In the genomic region with DNA sequence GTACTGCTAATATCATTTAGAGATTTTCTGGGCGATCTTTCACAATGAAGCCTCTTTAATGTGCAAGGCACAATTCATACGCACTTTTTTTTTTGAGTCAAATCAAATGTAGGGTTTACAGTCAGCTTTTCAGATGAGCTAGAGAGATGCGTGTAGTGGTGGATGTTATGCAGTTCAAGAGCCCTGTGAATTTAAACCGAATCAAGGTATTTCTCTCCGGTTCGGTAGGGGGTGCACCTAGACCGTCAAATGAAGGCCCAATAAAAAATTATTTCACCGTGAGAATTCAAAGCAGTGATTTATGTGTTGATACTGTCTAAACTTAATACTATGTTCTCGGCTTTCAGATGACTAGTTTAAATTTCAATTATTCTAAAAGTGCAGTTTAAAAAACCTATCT, we compare ENCODE assay signal across 8 cellular contexts. TPM values are rescaled to one million over a fixed set of nuclear protein-coding genes. Genes with fewer than 3 reads are reported as not detected.
DNase-seq lines count a peak whose midpoint lies in the region; ATAC-seq, FAIRE-seq and TF ChIP-seq lines count a peak whose summit lies in the region.

No MANE protein-coding gene starts in this region.

- H3K4me3 ChIP-seq in A549: peak overlapping the region; percentile 31; the same call in 1 of the 3 replicates
- H3K4me3 ChIP-seq in ascending aorta: no peak overlapping the region

- POLR2A ChIA-PET in A549 (lab: Yijun Ruan, JAX): no interaction called here

- H3K4me2 ChIP-seq in A549: peak overlapping the region; percentile 76; the same call in 2 of the 3 replicates

- CTCF ChIA-PET in A549 (lab: Yijun Ruan, JAX): interaction anchor here (0.6 to 2.0 kb wide), 17 partner anchors 9 to 1519 kb away, joined by 3 to 8 read pairs (median 4); a partner anchor contains a TSS

- no peak for TF ChIP-seq POLR2A in A549 (IDR thresholded peaks at IDR 0.05; ENCODE audit: low read length)

- ATAC-seq in A549: peak; percentile 86 to 90

- no peaks in the 10 kb centered on the region for H3K36me3 ChIP-seq in ascending aorta

- H3K4me1 ChIP-seq in A549 (peaks cover 6% of the 10 kb centered on the region; the same call in 1 of the 3 replicates), ascending aorta (peaks cover 0 to 5% of the 10 kb centered on the region in 2 donors)

- intact Hi-C loops in ascending aorta (cut with DNase I): no loop called here

- no peak for FAIRE-seq in A549 (lab: Jason Lieb, UNC)
- no peak for FAIRE-seq in urothelium cell line (lab: Jason Lieb, UNC)

- TF ChIP-seq RAD21 in A549 (conservative IDR thresholded peaks at IDR 0.05 in 1 of 2, IDR thresholded peaks at IDR 0.05 in 1 of 2): peak; percentile 79 to 80

- DNase-seq in A549 (ENCODE audit: low read depth in 1 of 2, low spot score in 1 of 2): peak; percentile 14 to 48
- DNase-seq in GM20000 (ENCODE audit: low spot score): peak; percentile 41
- peak; percentile 11 to 53 for DNase-seq in NCI-H526 (lab: John Stamatoyannopoulos, UW)
- DNase-seq in fibroblast of peridontal ligament (ENCODE audit: extremely low read depth): peak; percentile 5
- DNase-seq in urothelium cell line (ENCODE audit: low spot score): peak; percentile 53
- no peak for DNase-seq in mesenteric fat pad (ENCODE audit: low spot score)
- DNase-seq in activated CD8-positive, alpha-beta memory T cell treated with anti-CD3 and anti-CD28 coated beads for 24 hours: no peak
- no peak for DNase-seq in ascending aorta (ENCODE audit: low spot score in 2 of 2)

- H3K9me3 ChIP-seq in A549 (no peaks in the 10 kb centered on the region), ascending aorta (no peaks in the 10 kb centered on the region)

- TF ChIP-seq CTCF in A549 (IDR thresholded peaks at IDR 0.05) (peak; percentile 62), GM20000 (IDR thresholded peaks at IDR 0.05; ENCODE audit: extremely low read depth, missing control alignments) (no peak), ascending aorta (IDR thresholded peaks at IDR 0.05) (no peak)

- no peak for TF ChIP-seq EP300 in A549 (IDR thresholded peaks at IDR 0.05)

- no peaks in the 10 kb centered on the region for H3K27me3 ChIP-seq in ascending aorta

- 3% methylated on average over 9 of the region's 9 CpGs for WGBS in A549 (ENCODE audit: missing lambda C conversion rate)

- H3K27ac ChIP-seq in A549 (no peak overlapping the region), ascending aorta (no peak overlapping the region)

TF ChIP-seq in A549, 52 proteins besides CTCF, POLR2A, EP300 and RAD21:
- TF ChIP-seq EHF (CRISPR knock-in tag; IDR thresholded peaks at IDR 0.05): no peak
- peak; percentile 57 for TF ChIP-seq SMC3 (IDR thresholded peaks at IDR 0.05)
- TF ChIP-seq, protein P1, sequence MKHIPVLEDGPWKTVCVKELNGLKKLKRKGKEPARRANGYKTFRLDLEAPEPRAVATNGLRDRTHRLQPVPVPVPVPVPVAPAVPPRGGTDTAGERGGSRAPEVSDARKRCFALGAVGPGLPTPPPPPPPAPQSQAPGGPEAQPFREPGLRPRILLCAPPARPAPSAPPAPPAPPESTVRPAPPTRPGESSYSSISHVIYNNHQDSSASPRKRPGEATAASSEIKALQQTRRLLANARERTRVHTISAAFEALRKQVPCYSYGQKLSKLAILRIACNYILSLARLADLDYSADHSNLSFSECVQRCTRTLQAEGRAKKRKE (CRISPR knock-in tag; IDR thresholded peaks at IDR 0.05; ENCODE audit: low read depth): no peak
- TF ChIP-seq CBX8 (IDR thresholded peaks at IDR 0.05): 0 out of 2 replicates have a peak, but pooled peaks have one; percentile 41
- no peak for TF ChIP-seq EHMT2 (IDR thresholded peaks at IDR 0.05; ENCODE audit: low read depth)
- TF ChIP-seq, protein P2, sequence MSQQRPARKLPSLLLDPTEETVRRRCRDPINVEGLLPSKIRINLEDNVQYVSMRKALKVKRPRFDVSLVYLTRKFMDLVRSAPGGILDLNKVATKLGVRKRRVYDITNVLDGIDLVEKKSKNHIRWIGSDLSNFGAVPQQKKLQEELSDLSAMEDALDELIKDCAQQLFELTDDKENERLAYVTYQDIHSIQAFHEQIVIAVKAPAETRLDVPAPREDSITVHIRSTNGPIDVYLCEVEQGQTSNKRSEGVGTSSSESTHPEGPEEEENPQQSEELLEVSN (IDR thresholded peaks at IDR 0.05; ENCODE audit: borderline replicate concordance, low read depth): no peak
- TF ChIP-seq, protein P3, sequence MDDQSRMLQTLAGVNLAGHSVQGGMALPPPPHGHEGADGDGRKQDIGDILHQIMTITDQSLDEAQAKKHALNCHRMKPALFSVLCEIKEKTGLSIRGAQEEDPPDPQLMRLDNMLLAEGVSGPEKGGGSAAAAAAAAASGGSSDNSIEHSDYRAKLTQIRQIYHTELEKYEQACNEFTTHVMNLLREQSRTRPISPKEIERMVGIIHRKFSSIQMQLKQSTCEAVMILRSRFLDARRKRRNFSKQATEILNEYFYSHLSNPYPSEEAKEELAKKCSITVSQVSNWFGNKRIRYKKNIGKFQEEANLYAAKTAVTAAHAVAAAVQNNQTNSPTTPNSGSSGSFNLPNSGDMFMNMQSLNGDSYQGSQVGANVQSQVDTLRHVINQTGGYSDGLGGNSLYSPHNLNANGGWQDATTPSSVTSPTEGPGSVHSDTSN (IDR thresholded peaks at IDR 0.05): no peak
- TF ChIP-seq POLR2AphosphoS2 (conservative IDR thresholded peaks at IDR 0.05; ENCODE audit: low read length): no peak

RNA-seq across cellular contexts. Expression of a gene that starts 1.1 kb away (rescaled TPM):
- not detected in 2 replicates for polyA plus RNA-seq in A549 (2011; rRNA removed)
- not detected in 2 replicates for polyA plus RNA-seq in A549 (2012; cell fraction: cytosol; rRNA removed)
- polyA plus RNA-seq in A549 (2012; cell fraction: nucleus; rRNA removed): not detected in 2 replicates
- polyA plus RNA-seq in A549 (2017; fragmentation: RNase III; extraction: RNeasy Plus Mini Kit Qiagen cat#74134 plus additional on column Dnase treatment): not detected in 3 replicates
- polyA minus RNA-seq in A549 (2011; rRNA and poly(A)+ RNA removed): not detected in 2 replicates
- total RNA-seq in mesenteric fat pad: not detected
- total RNA-seq in ascending aorta: not detected

Comparison
In these comparisons a context has a peak if more than half of its experiments do, and no peak if none do; other contexts are left out.
1. DNase-seq: peak in A549 (2 of 2), GM20000 (single experiment), NCI-H526 (2 of 2), fibroblast of peridontal ligament (single experiment) and urothelium cell line (single experiment); none in mesenteric fat pad (single experiment), activated CD8-positive, alpha-beta memory T cell treated with anti-CD3 and anti-CD28 coated beads for 24 hours (single experiment) and ascending aorta (0 of 2).